Comparison of ENCODE assay signal across 1 cellular context in genomic region chr15:64651573-64652260, GRCh38.
A peak's percentile ranks its signal among the peaks of the same experiment; 100 is the strongest.
TF ChIP-seq lines count a peak whose summit lies in the region.

No MANE protein-coding gene starts in this region.

TF ChIP-seq in HepG2, 621 proteins besides CTCF, POLR2A, EP300 and RAD21 (continued from another document and continues in another):
- no peak for TF ChIP-seq PRDM4 (CRISPR knock-in tag; IDR thresholded peaks at IDR 0.05; ENCODE audit: borderline replicate concordance)
- no peak for TF ChIP-seq TEAD2 (CRISPR knock-in tag; IDR thresholded peaks at IDR 0.05)
- peak; percentile 88 for TF ChIP-seq TEAD3 (CRISPR knock-in tag; optimal IDR thresholded peaks at IDR 0.05; ENCODE audit: borderline replicate concordance)
- TF ChIP-seq RARG (CRISPR knock-in tag; IDR thresholded peaks at IDR 0.05; ENCODE audit: low read depth) = no peak
- no peak for TF ChIP-seq SMAD9 (CRISPR knock-in tag; IDR thresholded peaks at IDR 0.05)
- no peak for TF ChIP-seq WIZ (CRISPR knock-in tag; IDR thresholded peaks at IDR 0.05)
- TF ChIP-seq NR3C1 (CRISPR knock-in tag; IDR thresholded peaks at IDR 0.05) = no peak
- TF ChIP-seq ZNF720 (CRISPR knock-in tag; IDR thresholded peaks at IDR 0.05) = no peak
- no peak for TF ChIP-seq POLR2AphosphoS2 (IDR thresholded peaks at IDR 0.05; ENCODE audit: low read depth, low read length)
- TF ChIP-seq ZNF33A (CRISPR knock-in tag; IDR thresholded peaks at IDR 0.05; ENCODE audit: borderline replicate concordance) = no peak
- no peak for TF ChIP-seq HMGXB3 (CRISPR knock-in tag; IDR thresholded peaks at IDR 0.05; ENCODE audit: borderline replicate concordance)
- TF ChIP-seq ZNF761 (CRISPR knock-in tag; conservative IDR thresholded peaks at IDR 0.05) = no peak
- TF ChIP-seq SOX5 (CRISPR knock-in tag; IDR thresholded peaks at IDR 0.05; ENCODE audit: borderline replicate concordance) = peak; percentile 82
- TF ChIP-seq SIX4 (CRISPR knock-in tag; IDR thresholded peaks at IDR 0.05) = no peak
- no peak for TF ChIP-seq GATA4 (IDR thresholded peaks at IDR 0.05; ENCODE audit: borderline replicate concordance, low read depth)
- TF ChIP-seq KAT8 (CRISPR knock-in tag; IDR thresholded peaks at IDR 0.05) = peak; percentile 43
- TF ChIP-seq ZNF34 (CRISPR knock-in tag; IDR thresholded peaks at IDR 0.05; ENCODE audit: borderline replicate concordance) = no peak
- peak; percentile 62 for TF ChIP-seq FOSL2 (CRISPR knock-in tag; IDR thresholded peaks at IDR 0.05)
- no peak for TF ChIP-seq ZNF709 (CRISPR knock-in tag; IDR thresholded peaks at IDR 0.05)
- no peak for TF ChIP-seq ZBTB25 (CRISPR knock-in tag; IDR thresholded peaks at IDR 0.05)
- TF ChIP-seq GMEB1 (CRISPR knock-in tag; IDR thresholded peaks at IDR 0.05; ENCODE audit: borderline replicate concordance) = no peak
- peak; percentile 55 for TF ChIP-seq ZNF574 (CRISPR knock-in tag; IDR thresholded peaks at IDR 0.05)
- TF ChIP-seq RELA (CRISPR knock-in tag; IDR thresholded peaks at IDR 0.05) = no peak
- TF ChIP-seq AFF4 (CRISPR knock-in tag; IDR thresholded peaks at IDR 0.05) = no peak
- TF ChIP-seq MBNL3 (CRISPR knock-in tag; conservative IDR thresholded peaks at IDR 0.05) = no peak
- TF ChIP-seq ZBTB38 (CRISPR knock-in tag; IDR thresholded peaks at IDR 0.05) = no peak
- TF ChIP-seq CCAR2 (optimal IDR thresholded peaks at IDR 0.05; ENCODE audit: low read depth, low read length) = no peak
- TF ChIP-seq THAP11 (CRISPR knock-in tag; IDR thresholded peaks at IDR 0.05) = peak; percentile 31; the same call in 1 of the 2 replicates
- TF ChIP-seq ZNF543 (CRISPR knock-in tag; IDR thresholded peaks at IDR 0.05) = no peak
- no peak for TF ChIP-seq ZBTB14 (CRISPR knock-in tag; IDR thresholded peaks at IDR 0.05)
- peak; percentile 77; the same call in 1 of the 2 replicates for TF ChIP-seq ARID4A (CRISPR knock-in tag; IDR thresholded peaks at IDR 0.05; ENCODE audit: borderline replicate concordance)
- TF ChIP-seq ERF (CRISPR knock-in tag; IDR thresholded peaks at IDR 0.05) = peak; percentile 65; the same call in 1 of the 2 replicates
- 0 out of 2 replicates have a peak, but pooled peaks have one; percentile 47 for TF ChIP-seq ZNF501 (CRISPR knock-in tag; IDR thresholded peaks at IDR 0.05)
- no peak for TF ChIP-seq DR1 (CRISPR knock-in tag; IDR thresholded peaks at IDR 0.05)
